ENCODE assay signal across 8 cellular contexts in genomic region chr2:223956267-223956666, GRCh38. TPM values are rescaled to one million over a fixed set of nuclear protein-coding genes. Genes with fewer than 3 reads are reported as not detected.
DNase-seq lines count a peak whose midpoint lies in the region; ATAC-seq and TF ChIP-seq lines count a peak whose summit lies in the region.

No MANE protein-coding gene starts in this region.

- TF ChIP-seq CTCF in dorsolateral prefrontal cortex (IDR thresholded peaks at IDR 0.05 in 54 of 56, conservative IDR thresholded peaks at IDR 0.05 in 2 of 56; ENCODE audit: low read depth in 1 of 56, partially characterized antibody in 56 of 56) (no peak), smooth muscle cell (IDR thresholded peaks at IDR 0.05; ENCODE audit: borderline replicate concordance, insufficient read depth, poor library complexity, severe bottlenecking) (no peak)

- peaks cover 21% of the 10 kb centered on the region for H4K20me1 ChIP-seq in smooth muscle cell (ENCODE audit: low read depth)

- no peak overlapping the region for H3K9ac ChIP-seq in smooth muscle cell (ENCODE audit: low read depth)

- no peaks in the 10 kb centered on the region for H3K9me3 ChIP-seq in smooth muscle cell (replicated peaks; ENCODE audit: low read depth)

- H3K36me3 ChIP-seq in smooth muscle cell (ENCODE audit: low read depth) = no peaks in the 10 kb centered on the region

- peaks cover 40% of the 10 kb centered on the region for H3K79me2 ChIP-seq in smooth muscle cell (ENCODE audit: low read depth)

- peak overlapping the region; percentile 86 for H3K4me2 ChIP-seq in smooth muscle cell

- ATAC-seq in GM19035 (IDR thresholded peaks at IDR 0.05; ENCODE audit: unreplicated experiment) (peak; percentile 31), HG03558 (IDR thresholded peaks at IDR 0.05; ENCODE audit: extremely low read depth, unreplicated experiment) (peak; percentile 33)

- intact Hi-C loops in dorsolateral prefrontal cortex (cut with DNase I) = loop anchor here in 1 of 2 donors (10.0 kb wide), 1 partner anchor 231 kb away; no protein-coding TSS in a partner anchor

- DNase-seq in dorsolateral prefrontal cortex = no peak
- no peak for DNase-seq in smooth muscle cell (lab: John Stamatoyannopoulos, UW; ENCODE audit: unreplicated experiment)
- no peak for DNase-seq in T1000 (lab: John Stamatoyannopoulos, UW)
- DNase-seq in NCI-H2227 treated with DMSO at 0.1 percent for 48 hours (lab: John Stamatoyannopoulos, UW) = no peak
- DNase-seq in NCI-H1436 (lab: John Stamatoyannopoulos, UW) = no peak
- DNase-seq in NCI-H2081 (lab: John Stamatoyannopoulos, UW) = no peak

- peak overlapping the region in 35 of 59 donors; percentile 72 to 100 (median 92) for H3K4me3 ChIP-seq in dorsolateral prefrontal cortex
- H3K4me3 ChIP-seq in smooth muscle cell = no peak overlapping the region

- WGBS in smooth muscle cell (ENCODE audit: low lambda C conversion rate) = 81% methylated on average over 4 of the region's 4 CpGs

- H3K27me3 ChIP-seq in dorsolateral prefrontal cortex (no peaks in the 10 kb centered on the region), smooth muscle cell (ENCODE audit: low read depth) (no peaks in the 10 kb centered on the region)

- H3K27ac ChIP-seq in dorsolateral prefrontal cortex = peak overlapping the region in 50 of 59 donors; percentile 30 to 96 (median 86)
- H3K27ac ChIP-seq in smooth muscle cell (ENCODE audit: low read depth) = peak overlapping the region; percentile 79

- peaks cover 7% of the 10 kb centered on the region for H3F3A ChIP-seq in smooth muscle cell (ENCODE audit: low read depth)

- peaks cover 45% of the 10 kb centered on the region for H3K4me1 ChIP-seq in smooth muscle cell (ENCODE audit: low read depth)

- peak overlapping the region; percentile 66 for H2AFZ ChIP-seq in smooth muscle cell (ENCODE audit: low read depth)

RNA-seq across cellular contexts. Expression of gene MRPL44, which starts 1.0 kb away (rescaled TPM):
- total RNA-seq in dorsolateral prefrontal cortex (10 to 100 TPM; 12.3 to 28.1 (median 20.4) TPM), smooth muscle cell (23.2 and 34.5 TPM in 2 replicates)
- 23.5 and 25.4 TPM in 2 replicates for polyA plus RNA-seq in smooth muscle cell

RNA-seq across cellular contexts. Expression of gene WDFY1, which starts 11.1 kb away (rescaled TPM):
- 10 to 100 TPM; 24.8 to 56.2 (median 37.5) TPM for total RNA-seq in dorsolateral prefrontal cortex
- 58.6 and 68.3 TPM in 2 replicates for total RNA-seq in smooth muscle cell
- 31.6 and 33.1 TPM in 2 replicates for polyA plus RNA-seq in smooth muscle cell
